In genomic region chr1:33088119-33088906, GRCh38 we compare ENCODE assay signal across 11 cellular contexts. TPM values are rescaled to one million over a fixed set of nuclear protein-coding genes. Genes with fewer than 3 reads are reported as not detected.
A peak's percentile ranks its signal among the peaks of the same experiment; 100 is the strongest.
DNase-seq lines count a peak whose midpoint lies in the region; ATAC-seq and TF ChIP-seq lines count a peak whose summit lies in the region.
"Had no signal": no experiment of that assay in that cellular context is flagged by ENCODE, and none has a peak within 500 bp of the region (broad histone marks: within the 10 kb centered on the region; RNA-seq: fewer than 3 reads in every experiment).

No MANE protein-coding gene starts in this region.

- intact Hi-C loops in activated CD4-positive, alpha-beta memory T cell treated with anti-CD3 and anti-CD28 coated beads for 36 hours (cut with micrococcal nuclease): loop anchor here (10.0 kb wide), 1 partner anchor 154 kb away; no protein-coding TSS in a partner anchor

- H3K4me3 ChIP-seq in CD8-positive, alpha-beta memory T cell (ENCODE audit: low read length): no peak overlapping the region
- H3K4me3 ChIP-seq in endodermal cell (ENCODE audit: low read length): no peak overlapping the region
- H3K4me3 ChIP-seq: lung had no signal

- no peaks in the 10 kb centered on the region for H3K27me3 ChIP-seq in CD8-positive, alpha-beta memory T cell (ENCODE audit: insufficient read depth, low read length, poor library complexity, severe bottlenecking)
- H3K27me3 ChIP-seq in endodermal cell (ENCODE audit: control insufficient read depth, insufficient read depth, low read length, poor library complexity, severe bottlenecking): peaks cover 29% of the 10 kb centered on the region

- peak; percentile 51 to 63 for ATAC-seq in naive B cell (ENCODE audit: low read depth in 2 of 2)
- ATAC-seq in HG03196 (IDR thresholded peaks at IDR 0.05; ENCODE audit: unreplicated experiment): no peak

- peak overlapping the region in 5 of 7 donors; percentile 5 to 76 (median 34) for H3K4me3 Mint-ChIP-seq in CD8-positive, alpha-beta memory T cell
- H3K4me3 Mint-ChIP-seq in activated CD4-positive, alpha-beta memory T cell treated with anti-CD3 and anti-CD28 coated beads for 36 hours: no peak overlapping the region
- H3K4me3 Mint-ChIP-seq in naive B cell: no peak overlapping the region
- H3K4me3 Mint-ChIP-seq in endodermal cell: no peak overlapping the region

- 82 to 84% methylated on average over 7 to 9 of the region's 9 CpGs for WGBS in endodermal cell (ENCODE audit: insufficient coverage in 1 of 2, insufficient read length in 1 of 2), 2 experiments

- H3K9ac ChIP-seq in endodermal cell (ENCODE audit: extremely low read depth, low read length, poor library complexity, severe bottlenecking): no peak overlapping the region
- H3K9ac ChIP-seq: KMS-11 had no signal

- peak overlapping the region; percentile 15 to 93 (median 82) for H3K27ac Mint-ChIP-seq in CD8-positive, alpha-beta memory T cell
- peak overlapping the region; percentile 38 for H3K27ac Mint-ChIP-seq in activated CD4-positive, alpha-beta memory T cell treated with anti-CD3 and anti-CD28 coated beads for 36 hours
- H3K27ac Mint-ChIP-seq in naive B cell (peak overlapping the region in 2 of 6 donors; percentile 19 to 57), endodermal cell (no peak overlapping the region)

- H3K36me3 Mint-ChIP-seq in CD8-positive, alpha-beta memory T cell: peaks cover 0 to 2% (median 0%) of the 10 kb centered on the region in 3 donors
- H3K36me3 Mint-ChIP-seq in activated CD4-positive, alpha-beta memory T cell treated with anti-CD3 and anti-CD28 coated beads for 36 hours: no peaks in the 10 kb centered on the region
- H3K36me3 Mint-ChIP-seq in naive B cell (no peaks in the 10 kb centered on the region), endodermal cell (ENCODE audit: low read depth) (no peaks in the 10 kb centered on the region)

- H3K4me1 ChIP-seq in CD8-positive, alpha-beta memory T cell (ENCODE audit: insufficient read depth, low read length): peaks cover 17% of the 10 kb centered on the region
- no peaks in the 10 kb centered on the region for H3K4me1 ChIP-seq in endodermal cell (ENCODE audit: control insufficient read depth, insufficient read depth, low read length)

- DNase-seq in CD8-positive, alpha-beta memory T cell: no peak
- DNase-seq in KG1 (lab: John Stamatoyannopoulos, UW) (peak; percentile 30), naive B cell (no peak), NCI-H748 treated with DMSO at 0.1 percent for 48 hours (lab: John Stamatoyannopoulos, UW) (no peak), hippocampal formation (lab: John Stamatoyannopoulos, UW) (no peak), endodermal cell (no peak)
- DNase-seq in activated CD4-positive, alpha-beta memory T cell treated with anti-CD3 and anti-CD28 coated beads for 36 hours: no peak
- DNase-seq: Calu3 had no signal

- CTCF ChIA-PET in CD8-positive, alpha-beta memory T cell (lab: Charles Lee): interaction anchor here (1.0 to 6.2 kb wide), 7 partner anchors 7 to 155 kb away, joined by 3 to 33 read pairs (median 4); no protein-coding TSS in a partner anchor
- CTCF ChIA-PET in activated CD4-positive, alpha-beta memory T cell treated with anti-CD3 and anti-CD28 coated beads for 36 hours (lab: Charles Lee): interaction anchor here (0.7 to 5.1 kb wide), 8 partner anchors 10 to 215 kb away, joined by 3 to 52 read pairs (median 4); partner anchors contain the start of gene HPCA

- POLR2A ChIA-PET in CD8-positive, alpha-beta memory T cell (lab: Charles Lee): interaction anchor here (1.2 kb wide), 1 partner anchor 11 kb away, joined by 4 read pairs; no protein-coding TSS in a partner anchor
- POLR2A ChIA-PET in activated CD4-positive, alpha-beta memory T cell treated with anti-CD3 and anti-CD28 coated beads for 36 hours (lab: Charles Lee): interaction anchor here (0.6 to 1.8 kb wide), 4 partner anchors 8 to 80 kb away, joined by 3 to 8 read pairs (median 4); no protein-coding TSS in a partner anchor

- TF ChIP-seq CTCF in endodermal cell (conservative IDR thresholded peaks at IDR 0.05): no peak

- no peaks in the 10 kb centered on the region for H3K36me3 ChIP-seq in CD8-positive, alpha-beta memory T cell (ENCODE audit: insufficient read depth, low read length)
- no peaks in the 10 kb centered on the region for H3K36me3 ChIP-seq in endodermal cell (ENCODE audit: control insufficient read depth, insufficient read depth, low read length)

- no peaks in the 10 kb centered on the region for H3K27me3 Mint-ChIP-seq in CD8-positive, alpha-beta memory T cell
- no peaks in the 10 kb centered on the region for H3K27me3 Mint-ChIP-seq in activated CD4-positive, alpha-beta memory T cell treated with anti-CD3 and anti-CD28 coated beads for 36 hours
- peaks cover 0 to 20% (median under 1%) of the 10 kb centered on the region in 3 donors for H3K27me3 Mint-ChIP-seq in naive B cell
- H3K27me3 Mint-ChIP-seq in endodermal cell (ENCODE audit: insufficient read depth): peaks cover 34% of the 10 kb centered on the region

- H3K9me3 ChIP-seq in CD8-positive, alpha-beta memory T cell (ENCODE audit: low read length): no peaks in the 10 kb centered on the region
- no peaks in the 10 kb centered on the region for H3K9me3 ChIP-seq in endodermal cell (ENCODE audit: control insufficient read depth, low read length)

- no peak overlapping the region for H3K27ac ChIP-seq in CD8-positive, alpha-beta memory T cell (ENCODE audit: low read depth, low read length)
- no peak overlapping the region for H3K27ac ChIP-seq in endodermal cell (ENCODE audit: low read depth, low read length)
- H3K27ac ChIP-seq: KMS-11 had no signal

- H3K9me3 Mint-ChIP-seq in CD8-positive, alpha-beta memory T cell: no peaks in the 10 kb centered on the region
- H3K9me3 Mint-ChIP-seq in activated CD4-positive, alpha-beta memory T cell treated with anti-CD3 and anti-CD28 coated beads for 36 hours: no peaks in the 10 kb centered on the region
- no peaks in the 10 kb centered on the region for H3K9me3 Mint-ChIP-seq in naive B cell
- H3K9me3 Mint-ChIP-seq in endodermal cell: no peaks in the 10 kb centered on the region

- peaks cover 15 to 34% (median 22%) of the 10 kb centered on the region in 3 donors for H3K4me1 Mint-ChIP-seq in CD8-positive, alpha-beta memory T cell
- peaks cover 14% of the 10 kb centered on the region for H3K4me1 Mint-ChIP-seq in activated CD4-positive, alpha-beta memory T cell treated with anti-CD3 and anti-CD28 coated beads for 36 hours (ENCODE audit: low read depth)
- peaks cover 9 to 18% (median 14%) of the 10 kb centered on the region in 3 donors for H3K4me1 Mint-ChIP-seq in naive B cell
- no peaks in the 10 kb centered on the region for H3K4me1 Mint-ChIP-seq in endodermal cell

RNA-seq across cellular contexts. Expression of gene AZIN2, which starts 7.4 kb away (rescaled TPM):
- total RNA-seq in CD8-positive, alpha-beta memory T cell: 1 to 10 TPM; 2.1 to 2.5 TPM
- 4.9 TPM for polyA plus RNA-seq in CD8-positive, alpha-beta memory T cell
- total RNA-seq in activated CD4-positive, alpha-beta memory T cell treated with anti-CD3 and anti-CD28 coated beads for 36 hours: 1 to 10 TPM; 2.5 to 2.9 TPM
- 1 to 10 TPM in 1 of 6 donors, under 1 TPM in 4, not detected in 1; 0.05 to 1.9 (median 0.33) TPM for polyA plus RNA-seq in naive B cell (ENCODE audit: low read depth in 6 of 6)
- total RNA-seq in endodermal cell: 1 to 10 TPM; 1.7 to 3.0 TPM
- polyA plus RNA-seq in endodermal cell (2013, experiment 1 of 2): 3.2 TPM
- 4.7 TPM for polyA plus RNA-seq in endodermal cell (2013, experiment 2 of 2)

RNA-seq across cellular contexts. Expression of gene AK2, which starts 51.6 kb away (rescaled TPM):
- 100 to 1,000 TPM; 288 to 305 TPM for total RNA-seq in CD8-positive, alpha-beta memory T cell
- 110 TPM for polyA plus RNA-seq in CD8-positive, alpha-beta memory T cell
- total RNA-seq in activated CD4-positive, alpha-beta memory T cell treated with anti-CD3 and anti-CD28 coated beads for 36 hours: 100 to 1,000 TPM; 325 to 328 TPM
- 100 to 1,000 TPM; 107 to 151 (median 134) TPM for polyA plus RNA-seq in naive B cell (ENCODE audit: low read depth in 6 of 6)
- 100 to 1,000 TPM; 114 to 118 TPM for total RNA-seq in endodermal cell
- polyA plus RNA-seq in endodermal cell (2013, experiment 1 of 2): 131 TPM
- 97.3 TPM for polyA plus RNA-seq in endodermal cell (2013, experiment 2 of 2)

Comparison
In these comparisons a context has a peak if more than half of its experiments do, and no peak if none do; other contexts are left out.
1. H3K4me3 Mint-ChIP-seq: peak in CD8-positive, alpha-beta memory T cell (5 of 7); none in activated CD4-positive, alpha-beta memory T cell treated with anti-CD3 and anti-CD28 coated beads for 36 hours (single experiment), naive B cell (0 of 8) and endodermal cell (single experiment).